21 cellular contexts compared by ENCODE assay signal in the genomic region with DNA sequence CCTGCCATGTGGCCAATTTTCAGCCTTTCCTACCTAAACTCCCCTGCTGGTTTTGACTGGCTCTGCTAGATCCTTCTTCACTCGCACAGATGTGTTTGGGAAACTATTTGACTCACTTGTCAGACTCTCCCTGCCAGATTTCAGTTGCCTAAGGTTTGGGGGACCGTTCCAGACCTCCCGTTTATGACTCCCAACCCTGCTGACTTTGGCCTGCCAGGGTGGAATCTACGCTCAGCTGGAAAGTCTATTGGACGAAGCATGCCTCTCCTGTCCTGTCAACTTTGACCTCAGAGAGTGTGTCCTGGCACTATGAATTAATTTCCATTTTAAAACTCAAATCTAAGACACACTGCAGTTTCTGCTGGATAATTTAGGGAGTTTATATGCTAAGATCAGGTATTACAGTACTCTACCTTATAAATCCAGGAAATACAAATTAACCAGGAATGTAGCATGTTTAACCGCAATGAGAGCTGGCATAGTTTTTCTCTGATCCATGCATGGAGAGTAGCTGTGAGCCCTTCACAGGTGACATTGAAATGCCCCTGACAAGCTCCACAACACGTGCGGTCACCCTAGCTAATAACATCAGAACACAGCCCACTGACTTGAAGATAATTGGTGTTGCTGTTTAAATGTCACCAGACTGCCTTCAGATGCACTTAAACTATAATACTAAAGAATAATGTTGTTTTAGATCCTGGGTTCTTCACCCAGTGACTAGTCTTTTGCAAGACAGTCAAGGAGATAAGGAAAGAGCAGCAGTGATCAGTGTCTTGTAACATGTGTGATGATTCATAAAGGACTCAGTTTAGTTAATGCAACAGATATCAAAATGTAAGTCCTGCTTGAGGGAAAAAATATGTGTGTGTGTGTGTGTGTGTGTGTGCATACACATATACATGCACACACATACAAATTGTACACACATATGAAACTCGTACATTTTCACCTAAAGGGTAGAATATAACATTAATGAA.
DNase-seq lines count a peak whose midpoint lies in the region; ATAC-seq and TF ChIP-seq lines count a peak whose summit lies in the region.
"Had no signal": no experiment of that assay in that cellular context is flagged by ENCODE, and none has a peak within 500 bp of the region (broad histone marks: within the 10 kb centered on the region; RNA-seq: fewer than 3 reads in every experiment).

No MANE protein-coding gene starts in this region.

- H3K9me3 Mint-ChIP-seq in GM23338, result no peaks in the 10 kb centered on the region
- H3K9me3 Mint-ChIP-seq: HFFc6 had no signal

- peak overlapping the region; percentile 66; the same call in 1 of the 2 replicates for H2AFZ ChIP-seq in GM23338
- H2AFZ ChIP-seq in trophoblast cell (ENCODE audit: insufficient read depth, low read length, poor library complexity), result no peak overlapping the region

- H3K4me1 Mint-ChIP-seq in GM23338, result peaks cover 21% of the 10 kb centered on the region

- no peaks in the 10 kb centered on the region for H3K9me2 ChIP-seq in GM23338 (ENCODE audit: insufficient read depth)

- H3K4me1 ChIP-seq in GM23338 (ENCODE audit: insufficient read depth), result peaks cover 19% of the 10 kb centered on the region
- no peaks in the 10 kb centered on the region for H3K4me1 ChIP-seq in trophoblast cell (ENCODE audit: control insufficient read depth in 1 of 2, insufficient read depth in 2 of 2, low read length in 2 of 2)

- no peak overlapping the region for H2BK5ac ChIP-seq in trophoblast cell (ENCODE audit: low read depth, low read length, poor library complexity)

- no peak overlapping the region for H2BK12ac ChIP-seq in trophoblast cell (ENCODE audit: low read length)

- H3K23ac ChIP-seq in trophoblast cell (ENCODE audit: low read length), result no peak overlapping the region

- no peak overlapping the region for H3K27ac ChIP-seq in GM23338 (ENCODE audit: low read depth)
- H3K27ac ChIP-seq in brain microvascular endothelial cell, result no peak overlapping the region
- no peak overlapping the region for H3K27ac ChIP-seq in trophoblast cell (ENCODE audit: low read depth, low read length)
- H3K27ac ChIP-seq: 22Rv1, C4-2B, KMS-11 had no signal

- DNase-seq in GM23338 (ENCODE audit: low spot score) (no peak), brain microvascular endothelial cell (peak; percentile 10), iris pigment epithelial cell (ENCODE audit: low read depth) (peak; percentile 6), trophoblast cell (no peak), SW 1271 (lab: John Stamatoyannopoulos, UW) (no peak), superior temporal gyrus (ENCODE audit: extremely low spot score) (no peak), pons (ENCODE audit: low spot score) (no peak)
- DNase-seq: AML-193, DMS79 treated with DMSO at 0.1 percent for 48 hours, H7, HFFc6, MV-4-11, NCI-H1417, NCI-H187 treated with DMSO at 0.1 percent for 48 hours, NCI-H345, NCI-H524 treated with DMSO at 0.1 percent for 48 hours, RPMI8226 had no signal

- no peak overlapping the region for H2AK5ac ChIP-seq in trophoblast cell (ENCODE audit: low read length)

- in situ Hi-C loops in brain microvascular endothelial cell (cut with HindIII; ENCODE audit: low pct_ligation_motif_present, low sequenced_read_pairs), result no loop called here

- H3K9me3 ChIP-seq in trophoblast cell (ENCODE audit: insufficient read depth, low read depth, low read length), result no peaks in the 10 kb centered on the region

- no peak overlapping the region for H4K8ac ChIP-seq in trophoblast cell (ENCODE audit: low read depth, low read length)

- H3K36me3 ChIP-seq in GM23338 (ENCODE audit: insufficient read depth), result no peaks in the 10 kb centered on the region
- H3K36me3 ChIP-seq in brain microvascular endothelial cell (replicated peaks), result no peaks in the 10 kb centered on the region
- H3K36me3 ChIP-seq in trophoblast cell (ENCODE audit: control insufficient read depth in 1 of 2, insufficient read depth in 2 of 2, low read length in 2 of 2), result no peaks in the 10 kb centered on the region

- H3K27me3 ChIP-seq in GM23338 (ENCODE audit: insufficient read depth) (no peaks in the 10 kb centered on the region), brain microvascular endothelial cell (replicated peaks) (no peaks in the 10 kb centered on the region), trophoblast cell (ENCODE audit: insufficient read depth, low read length) (no peaks in the 10 kb centered on the region)

- no CpG with 5 or more reads among the region's 9 CpGs for WGBS in trophoblast cell (ENCODE audit: extremely low coverage, insufficient coverage, insufficient read length)

- H3K4me3 ChIP-seq in GM23338 (no peak overlapping the region), brain microvascular endothelial cell (ENCODE audit: low read depth, low read length) (no peak overlapping the region), trophoblast cell (ENCODE audit: low read depth, low read length) (no peak overlapping the region)

- H3K14ac ChIP-seq in trophoblast cell (ENCODE audit: low read length), result no peak overlapping the region

- no peak overlapping the region for H3K4ac ChIP-seq in trophoblast cell (ENCODE audit: low read depth, low read length)

- H3K9ac ChIP-seq in trophoblast cell (ENCODE audit: low read length), result no peak overlapping the region
- H3K9ac ChIP-seq: KMS-11 had no signal

- peak overlapping the region; percentile 65 for H4K12ac ChIP-seq in trophoblast cell (ENCODE audit: low read depth, low read length)

- ATAC-seq in GM23338, result no peak
- no peak for ATAC-seq in GM21381 (IDR thresholded peaks at IDR 0.05; ENCODE audit: unreplicated experiment)

- H3K79me1 ChIP-seq in trophoblast cell (ENCODE audit: low read length), result no peaks in the 10 kb centered on the region

- H4K20me1 ChIP-seq in GM23338 (replicated peaks; ENCODE audit: insufficient read depth), result no peaks in the 10 kb centered on the region

- no peak overlapping the region for H3K4me3 Mint-ChIP-seq in GM23338
- H3K4me3 Mint-ChIP-seq: HFFc6 had no signal

- no peaks in the 10 kb centered on the region for H3F3A ChIP-seq in GM23338 (replicated peaks; ENCODE audit: low read depth)

- H3K27ac Mint-ChIP-seq in GM23338, result no peak overlapping the region
- H3K27ac Mint-ChIP-seq: HFFc6 had no signal

- H3K36me3 Mint-ChIP-seq in GM23338 (ENCODE audit: low read depth), result no peaks in the 10 kb centered on the region

- no peak overlapping the region for H2BK120ac ChIP-seq in trophoblast cell (ENCODE audit: insufficient read depth, low read length, poor library complexity)

- TF ChIP-seq CTCF in GM23338 (conservative IDR thresholded peaks at IDR 0.05; ENCODE audit: low read depth in 2 of 2) (no peak), brain microvascular endothelial cell (IDR thresholded peaks at IDR 0.05; ENCODE audit: low read depth, low read length, missing control alignments) (no peak)

- H3K18ac ChIP-seq in trophoblast cell (ENCODE audit: low read length), result no peak overlapping the region

- H3K4me2 ChIP-seq in GM23338 (no peak overlapping the region), trophoblast cell (ENCODE audit: low read length) (no peak overlapping the region)
- H3K4me2 ChIP-seq: KMS-11 had no signal

- H4K91ac ChIP-seq in trophoblast cell (ENCODE audit: low read depth, low read length), result no peak overlapping the region

- no peaks in the 10 kb centered on the region for H3K79me2 ChIP-seq in GM23338 (replicated peaks; ENCODE audit: insufficient read depth)
- no peaks in the 10 kb centered on the region for H3K79me2 ChIP-seq in trophoblast cell (ENCODE audit: control insufficient read depth, insufficient read depth, low read length, poor library complexity)

- H3K27me3 Mint-ChIP-seq in GM23338 (ENCODE audit: insufficient read depth, low read depth, poor library complexity), result no peaks in the 10 kb centered on the region

TF ChIP-seq in GM23338, 12 proteins besides CTCF, POLR2A, EP300 and RAD21:
- TF ChIP-seq CREB1 (CRISPR knock-in tag; IDR thresholded peaks at IDR 0.05; ENCODE audit: low read depth), result no peak
TF ChIP-seq in GM23338: peak in this region for 0.

Comparison
In these comparisons a context has a peak if more than half of its experiments do, and no peak if none do; other contexts are left out.
1. DNase-seq: peak in brain microvascular endothelial cell (single experiment) and iris pigment epithelial cell (single experiment); none in GM23338 (single experiment), trophoblast cell (0 of 2), SW 1271 (0 of 2), superior temporal gyrus (single experiment) and pons (single experiment).